9 cellular contexts compared by ENCODE assay signal in genomic region chr19:2192862-2193261, GRCh38. TPM values are rescaled to one million over a fixed set of nuclear protein-coding genes. Genes with fewer than 3 reads are reported as not detected.
"Had no signal": no experiment of that assay in that cellular context is flagged by ENCODE, and none has a peak within 500 bp of the region (broad histone marks: within the 10 kb centered on the region; RNA-seq: fewer than 3 reads in every experiment).

No MANE protein-coding gene starts in this region.

- H3K27me3 Mint-ChIP-seq: IgD-negative memory B cell had no signal

- ATAC-seq: HCT116, HepG2 had no signal

- H2AFZ ChIP-seq: GM23248 had no signal

- DNase-seq: GM23248, GOT3, H7, KG1 had no signal

- H3K9me3 ChIP-seq: HAP-1 had no signal

- FAIRE-seq: HepG2 had no signal

- H3K4me1 ChIP-seq: HAP-1 had no signal

- H3K4me3 ChIP-seq: GM23248, HAP-1 had no signal

- H3K9ac ChIP-seq: GM23248 had no signal

- H3K4me3 Mint-ChIP-seq: IgD-negative memory B cell had no signal

- H3K27ac ChIP-seq: GM23248, HL-60 had no signal

- H3K9me3 Mint-ChIP-seq: IgD-negative memory B cell had no signal

RNA-seq across cellular contexts. Expression of gene AMH, which starts 56.3 kb away (rescaled TPM):
- total RNA-seq: GM23248 had no signal
- polyA plus RNA-seq: GM23248 had no signal
